8 cellular contexts compared by ENCODE assay signal in the genomic region with DNA sequence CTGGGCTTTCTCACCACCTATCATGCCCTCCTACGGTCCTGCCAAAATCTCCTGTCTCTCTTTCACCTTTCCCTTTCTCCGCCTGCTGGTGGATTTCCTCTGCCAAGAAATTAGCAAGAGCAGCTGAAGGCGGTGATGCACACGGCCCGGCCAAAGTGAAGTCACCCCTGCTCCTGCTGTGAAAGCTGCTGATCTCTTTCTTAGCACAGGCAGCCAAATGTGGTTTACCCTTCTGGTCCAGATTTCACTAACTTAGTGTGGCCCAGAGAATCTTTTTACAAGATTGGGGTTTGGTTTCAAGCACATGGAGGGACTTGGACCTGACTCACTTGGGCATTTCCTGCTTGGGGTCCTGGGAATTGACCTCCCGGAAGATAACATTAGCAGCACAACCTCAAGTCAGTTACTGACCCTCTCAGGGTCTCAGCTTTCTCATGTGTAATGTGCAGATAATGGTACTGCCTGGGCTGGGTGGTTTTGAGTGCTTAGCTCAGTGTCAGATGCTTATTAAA.
DNase-seq lines count a peak whose midpoint lies in the region; ATAC-seq and TF ChIP-seq lines count a peak whose summit lies in the region.

No MANE protein-coding gene starts in this region.

- H3K4me1 Mint-ChIP-seq in HFFc6 (ENCODE audit: low read depth) = peaks cover 79% of the 10 kb centered on the region

- peak overlapping the region; percentile 92 for H3K27ac Mint-ChIP-seq in HFFc6

- H3K27me3 Mint-ChIP-seq in HFFc6 (ENCODE audit: insufficient read depth) = no peaks in the 10 kb centered on the region; the same call in 1 of the 2 replicates

- no peaks in the 10 kb centered on the region; the same call in 1 of the 2 replicates for H3K36me3 Mint-ChIP-seq in HFFc6 (ENCODE audit: low read depth)

- H3K4me3 ChIP-seq in fibroblast of the aortic adventitia (ENCODE audit: low read depth, low read length) = no peak overlapping the region

- H3K4me3 Mint-ChIP-seq in HFFc6 = peak overlapping the region; percentile 68

- ATAC-seq in HG03039 (IDR thresholded peaks at IDR 0.05; ENCODE audit: unreplicated experiment) = no peak

- TF ChIP-seq CTCF in HFFc6 (IDR thresholded peaks at IDR 0.05) (peak; percentile 76), fibroblast of the aortic adventitia (IDR thresholded peaks at IDR 0.05; ENCODE audit: insufficient read depth, low read length) (peak; percentile 61)

- DNase-seq in ELR (ENCODE audit: low read depth) (peak; percentile 92), HFFc6 (peak; percentile 88), T1000 (lab: John Stamatoyannopoulos, UW) (peak; percentile 61), fibroblast of the aortic adventitia (ENCODE audit: low read depth) (peak; percentile 94), pons (ENCODE audit: low spot score) (peak; percentile 50), middle frontal gyrus (ENCODE audit: extremely low spot score, low spot score) (no peak)
- DNase-seq in central memory CD4-positive, alpha-beta T cell = no peak

- H3K9me3 Mint-ChIP-seq in HFFc6 = no peaks in the 10 kb centered on the region

Comparison
In these comparisons a context has a peak if more than half of its experiments do, and no peak if none do; other contexts are left out.
1. DNase-seq: peak in ELR (single experiment), HFFc6 (single experiment), T1000 (single experiment), fibroblast of the aortic adventitia (single experiment) and pons (single experiment); none in middle frontal gyrus (single experiment) and central memory CD4-positive, alpha-beta T cell (single experiment).